Comparison of ENCODE assay signal across 14 cellular contexts in genomic region chr20:63790572-63791168, GRCh38. TPM values are rescaled to one million over a fixed set of nuclear protein-coding genes. Genes with fewer than 3 reads are reported as not detected.
DNase-seq lines count a peak whose midpoint lies in the region; ATAC-seq, FAIRE-seq and TF ChIP-seq lines count a peak whose summit lies in the region.
"Had no signal": no experiment of that assay in that cellular context is flagged by ENCODE, and none has a peak within 500 bp of the region (broad histone marks: within the 10 kb centered on the region; RNA-seq: fewer than 3 reads in every experiment).

No MANE protein-coding gene starts in this region.

- TF ChIP-seq CTCF in heart right ventricle (IDR thresholded peaks at IDR 0.05) (no peak), K562 (IDR thresholded peaks at IDR 0.05 in 2 of 3, conservative IDR thresholded peaks at IDR 0.05 in 1 of 3; ENCODE audit: insufficient read depth in 2 of 3, low read depth in 1 of 3, low read length in 3 of 3) (no peak), uterus (IDR thresholded peaks at IDR 0.05) (no peak), GM20000 (IDR thresholded peaks at IDR 0.05; ENCODE audit: extremely low read depth, missing control alignments) (no peak)

- H3K9me3 ChIP-seq in heart right ventricle: no peaks in the 10 kb centered on the region
- no peaks in the 10 kb centered on the region; the same call in 1 of the 2 replicates for H3K9me3 ChIP-seq in K562 (replicated peaks; ENCODE audit: control insufficient read depth, insufficient read depth, low read depth, low read length)
- no peaks in the 10 kb centered on the region for H3K9me3 ChIP-seq in uterus

- no peak for TF ChIP-seq EP300 in K562 (IDR thresholded peaks at IDR 0.05; ENCODE audit: low read length)

- H3K4me3 ChIP-seq in heart right ventricle: no peak overlapping the region
- no peak overlapping the region for H3K4me3 ChIP-seq in H7 (ENCODE audit: insufficient read depth, low read depth, low read length)
- no peak overlapping the region for H3K4me3 ChIP-seq in K562
- H3K4me3 ChIP-seq in uterus: no peak overlapping the region
- H3K4me3 ChIP-seq: GM12878, GM23248 had no signal

- H3K4me2 ChIP-seq in K562 (ENCODE audit: insufficient read depth, low read length): no peak overlapping the region

- in situ Hi-C loops in K562 (cut with MboI): no loop called here

- WGBS in heart right ventricle, 2 donors: 94 to 95% methylated on average over 37 of the region's 37 CpGs
- 66% methylated on average over 37 of the region's 37 CpGs for WGBS in K562 (ENCODE audit: insufficient coverage, low coverage, missing lambda C conversion rate)

- TF ChIP-seq POLR2A in K562 (conservative IDR thresholded peaks at IDR 0.05) (no peak), uterus (IDR thresholded peaks at IDR 0.05) (no peak)

- no peak for DNase-seq in heart right ventricle
- no peak for DNase-seq in Right ventricle myocardium superior
- DNase-seq in H7: peak; percentile 46
- DNase-seq in K562 (ENCODE audit: extremely low read depth in 1 of 4, low spot score in 3 of 4): no peak
- no peak for DNase-seq in uterus
- no peak for DNase-seq in GM20000 (ENCODE audit: low spot score)
- DNase-seq in activated CD4-positive, alpha-beta T cell treated with anti-CD3 and anti-CD28 coated beads for 1 hour: no peak
- DNase-seq: CD4-positive, alpha-beta memory T cell; DMS79; GM23248 had no signal

- H3K4me1 ChIP-seq in heart right ventricle: peaks cover 27 to 78% (median 63%) of the 10 kb centered on the region in 9 donors
- peaks cover 3 to 53% of the 10 kb centered on the region in 2 experiments; a peak in 3 of 5 replicates for H3K4me1 ChIP-seq in K562 (replicated peaks in 1 of 2; ENCODE audit: control insufficient read depth in 2 of 2, insufficient read depth in 2 of 2, low read length in 2 of 2)
- no peaks in the 10 kb centered on the region for H3K4me1 ChIP-seq in uterus

- CTCF ChIA-PET in K562 (lab: Yijun Ruan, JAX; ENCODE audit: low intra/inter-chr PET ratio): no interaction called here

- no peaks in the 10 kb centered on the region for H3K9me1 ChIP-seq in K562 (ENCODE audit: control insufficient read depth, insufficient read depth, low read length)

- TF ChIP-seq RAD21 in K562 (CRISPR knock-in tag; conservative IDR thresholded peaks at IDR 0.05 in 1 of 2, IDR thresholded peaks at IDR 0.05 in 1 of 2): no peak

- H2AFZ ChIP-seq in K562 (ENCODE audit: low read depth, low read length): no peak overlapping the region

- H3K27me3 ChIP-seq in heart right ventricle (peaks cover 0 to 3% (median 0%) of the 10 kb centered on the region in 7 donors), H7 (ENCODE audit: control insufficient read depth, insufficient read depth, low read length) (no peaks in the 10 kb centered on the region), K562 (ENCODE audit: control insufficient read depth in 2 of 2, insufficient read depth in 2 of 2, low read length in 2 of 2) (peaks cover 3 to 46% of the 10 kb centered on the region in 2 experiments; a peak in 3 of 5 replicates), uterus (no peaks in the 10 kb centered on the region)

- no peak for ATAC-seq in heart right ventricle
- no peak for ATAC-seq in Right ventricle myocardium superior (ENCODE audit: poor library complexity)
- no peak for ATAC-seq in K562
- ATAC-seq: GM12878 had no signal

- peaks cover 0 to 45% (median 21%) of the 10 kb centered on the region in 9 donors for H3K36me3 ChIP-seq in heart right ventricle
- peaks cover 6% of the 10 kb centered on the region for H3K36me3 ChIP-seq in H7 (replicated peaks; ENCODE audit: control insufficient read depth, insufficient read depth, low read length)
- no peaks in the 10 kb centered on the region for H3K36me3 ChIP-seq in K562 (ENCODE audit: control insufficient read depth, insufficient read depth, low read length)
- H3K36me3 ChIP-seq in uterus: no peaks in the 10 kb centered on the region

- no peaks in the 10 kb centered on the region for H3K79me2 ChIP-seq in K562 (ENCODE audit: control insufficient read depth, insufficient read depth, low read length)

- intact Hi-C loops in heart right ventricle (cut with DNase I): loop anchor here in 1 of 10 donors (5.0 kb wide), 1 partner anchor 37 kb away; no protein-coding TSS in a partner anchor
- intact Hi-C loops in Right ventricle myocardium superior (cut with DNase I): no loop called here
- intact Hi-C loops in K562 (cut with micrococcal nuclease): no loop called here
- intact Hi-C loops in uterus (cut with DNase I; ENCODE audit: low total_unique reads): no loop called here

- BruUV-seq in K562 (replicated peaks; lab: Mats Ljungman, UMichigan): no TSS peak

- H3K27ac ChIP-seq in heart right ventricle (peak overlapping the region in 7 of 10 donors; percentile 74 to 84 (median 78)), K562 (ENCODE audit: extremely low read depth, low read depth, low read length) (no peak overlapping the region), uterus (peak overlapping the region; percentile 70 to 71)
- H3K27ac ChIP-seq: C4-2B, GM23248 had no signal

- POLR2A ChIA-PET in K562 (lab: Yijun Ruan, JAX): interaction anchor here (1.0 kb wide), 1 partner anchor 11 kb away, joined by 3 read pairs; no protein-coding TSS in a partner anchor

- no peak for FAIRE-seq in K562 (lab: Jason Lieb, UNC)
- FAIRE-seq: A204.1, GM12878, GM18507 had no signal

- no peaks in the 10 kb centered on the region for H4K20me1 ChIP-seq in K562 (replicated peaks; ENCODE audit: control insufficient read depth, insufficient read depth, low read length)

- H3K9ac ChIP-seq in K562 (ENCODE audit: insufficient read depth in 1 of 2, low read depth in 2 of 2, low read length in 2 of 2): peak overlapping the region in 1 of 2 experiments; percentile 21; a peak in 1 of 4 replicates
- H3K9ac ChIP-seq: GM23248 had no signal

RNA-seq across cellular contexts. Expression of gene ZBTB46, which starts 40.4 kb away (rescaled TPM):
- total RNA-seq in heart right ventricle: 10 to 100 TPM; 10.2 to 25.4 (median 14.7) TPM
- polyA plus RNA-seq in heart right ventricle: 10 to 100 TPM in 1 of 2 donors, 1 to 10 TPM in 1; 5.6 to 10.3 TPM
- 13.5 TPM for total RNA-seq in Right ventricle myocardium superior
- 13.5 and 20.0 TPM in 2 replicates for total RNA-seq in H7 (2014; rRNA removed; shearing (Covaris generic))
- total RNA-seq in K562 (2011; cell fraction: chromatin; rRNA removed; ENCODE audit: low replicate concordance): 6.4 and 23.8 TPM in 2 replicates
- total RNA-seq in K562 (2011; cell fraction: nucleolus; rRNA removed): 8.2 and 11.0 TPM in 2 replicates
- total RNA-seq in K562 (2011; cell fraction: nucleoplasm; rRNA removed): 6.0 and 7.5 TPM in 2 replicates
- 2.2 and 2.6 TPM in 2 replicates for total RNA-seq in K562 (2014; rRNA removed)
- total RNA-seq in K562 (2014; rRNA removed; fragmentation: Illumina TruSeq; extraction: Trizol): 0.38 and 0.40 TPM in 2 replicates
- 2.3 TPM in 2 replicates for total RNA-seq in K562 (2015; rRNA removed; fragmentation: Illumina TruSeq; extraction: Trizol)
- 4.1 and 4.6 TPM in 2 replicates for total RNA-seq in K562 (2021)
- 1.1 and 1.7 TPM in 2 replicates for polyA plus RNA-seq in K562 (2011; rRNA removed)
- 1.7 and 3.0 TPM in 2 replicates for polyA plus RNA-seq in K562 (2011; cell fraction: cytosol; rRNA removed)
- polyA plus RNA-seq in K562 (2011; cell fraction: nucleus; rRNA removed): 4.8 and 8.1 TPM in 2 replicates
- 2.3 and 3.0 TPM in 2 replicates for polyA plus RNA-seq in K562 (2012)
- polyA plus RNA-seq in K562 (2014; fragmentation: Illumina TruSeq; extraction: Trizol): 0.39 and 1.1 TPM in 2 replicates
- polyA plus RNA-seq in K562 (2014; fragmentation: Nextera tagmentation; extraction: Ambion mirVana): under 1 TPM; 0.29 to 0.58 TPM
- 1.3 and 2.0 TPM in 2 replicates for polyA plus RNA-seq in K562 (2014; rRNA removed)
- polyA minus RNA-seq in K562 (2011; rRNA and poly(A)+ RNA removed): 13.0 and 13.5 TPM in 2 replicates
- polyA minus RNA-seq in K562 (2011; cell fraction: cytosol; rRNA and poly(A)+ RNA removed): 14.3 and 18.7 TPM in 2 replicates
- polyA minus RNA-seq in K562 (2011; cell fraction: nucleus; rRNA and poly(A)+ RNA removed): 4.2 and 5.1 TPM in 2 replicates
- total RNA-seq in uterus: 10 to 100 TPM in 3 of 4 donors, 1 to 10 TPM in 1; 5.0 to 62.8 (median 38.8) TPM

RNA-seq across cellular contexts. Expression of gene SLC2A4RG, which starts 51.1 kb away (rescaled TPM):
- total RNA-seq in heart right ventricle (10 to 100 TPM; 64.4 to 85.3 (median 76.8) TPM), Right ventricle myocardium superior (95.0 TPM), K562 (2014; rRNA removed) (62.7 and 92.2 TPM in 2 replicates), K562 (2014; rRNA removed; fragmentation: Illumina TruSeq; extraction: Trizol) (8.2 and 8.3 TPM in 2 replicates), K562 (2015; rRNA removed; fragmentation: Illumina TruSeq; extraction: Trizol) (26.5 and 28.3 TPM in 2 replicates), K562 (2021) (97.3 and 104 TPM in 2 replicates), uterus (100 to 1,000 TPM in 1 of 4 donors, 10 to 100 TPM in 3; 10.5 to 120 (median 41.0) TPM)
- polyA plus RNA-seq in heart right ventricle (100 to 1,000 TPM in 1 of 2 donors, 10 to 100 TPM in 1; 36.3 to 114 TPM), K562 (2011; rRNA removed) (29.5 and 48.0 TPM in 2 replicates), K562 (2014; fragmentation: Illumina TruSeq; extraction: Trizol) (10.3 and 24.9 TPM in 2 replicates), K562 (2014; fragmentation: Nextera tagmentation; extraction: Ambion mirVana) (1 to 10 TPM in 1 of 2 experiments, under 1 TPM in 1; 0.34 to 1.1 TPM), K562 (2014; rRNA removed) (62.6 and 84.4 TPM in 2 replicates)
- total RNA-seq in H7 (2014; rRNA removed; shearing (Covaris generic)): 38.3 and 62.2 TPM in 2 replicates
- total RNA-seq in K562 (2011; cell fraction: chromatin; rRNA removed; ENCODE audit: low replicate concordance): 22.0 and 60.9 TPM in 2 replicates
- 104 and 105 TPM in 2 replicates for total RNA-seq in K562 (2011; cell fraction: nucleolus; rRNA removed)
- 35.7 and 41.6 TPM in 2 replicates for total RNA-seq in K562 (2011; cell fraction: nucleoplasm; rRNA removed)
- 27.4 and 73.4 TPM in 2 replicates for polyA plus RNA-seq in K562 (2011; cell fraction: cytosol; rRNA removed)
- 238 and 316 TPM in 2 replicates for polyA plus RNA-seq in K562 (2011; cell fraction: nucleus; rRNA removed)
- polyA plus RNA-seq in K562 (2012): 65.5 and 70.1 TPM in 2 replicates
- 1.6 and 4.4 TPM in 2 replicates for polyA minus RNA-seq in K562 (2011; rRNA and poly(A)+ RNA removed)
- polyA minus RNA-seq in K562 (2011; cell fraction: cytosol; rRNA and poly(A)+ RNA removed): 14.8 and 20.6 TPM in 2 replicates
- polyA minus RNA-seq in K562 (2011; cell fraction: nucleus; rRNA and poly(A)+ RNA removed): 47.3 and 53.0 TPM in 2 replicates

RNA-seq across cellular contexts. Expression of gene LIME1, which starts 54.2 kb away (rescaled TPM):
- total RNA-seq in heart right ventricle (1 to 10 TPM in 9 of 10 donors, under 1 TPM in 1; 0.79 to 4.1 (median 2.7) TPM), Right ventricle myocardium superior (1.6 TPM), K562 (2014; rRNA removed) (9.5 and 12.7 TPM in 2 replicates), K562 (2014; rRNA removed; fragmentation: Illumina TruSeq; extraction: Trizol) (0.11 and 0.32 TPM in 2 replicates), K562 (2015; rRNA removed; fragmentation: Illumina TruSeq; extraction: Trizol) (2.7 and 2.8 TPM in 2 replicates), K562 (2021) (9.3 and 10.2 TPM in 2 replicates), uterus (10 to 100 TPM in 1 of 4 donors, 1 to 10 TPM in 3; 2.6 to 10.5 (median 8.4) TPM)
- polyA plus RNA-seq in heart right ventricle (10 to 100 TPM in 1 of 2 donors, 1 to 10 TPM in 1; 4.9 to 15.7 TPM), K562 (2011; rRNA removed) (1.5 and 3.9 TPM in 2 replicates), K562 (2014; fragmentation: Illumina TruSeq; extraction: Trizol) (0.83 and 2.3 TPM in 2 replicates), K562 (2014; fragmentation: Nextera tagmentation; extraction: Ambion mirVana) (not detected), K562 (2014; rRNA removed) (17.1 and 20.2 TPM in 2 replicates)
- 7.7 and 10.5 TPM in 2 replicates for total RNA-seq in H7 (2014; rRNA removed; shearing (Covaris generic))
- 6.7 and 27.9 TPM in 2 replicates for total RNA-seq in K562 (2011; cell fraction: chromatin; rRNA removed; ENCODE audit: low replicate concordance)
- 29.6 and 36.2 TPM in 2 replicates for total RNA-seq in K562 (2011; cell fraction: nucleolus; rRNA removed)
- total RNA-seq in K562 (2011; cell fraction: nucleoplasm; rRNA removed): 12.0 and 12.1 TPM in 2 replicates
- 4.5 and 15.8 TPM in 2 replicates for polyA plus RNA-seq in K562 (2011; cell fraction: cytosol; rRNA removed)
- polyA plus RNA-seq in K562 (2011; cell fraction: nucleus; rRNA removed): 37.1 and 90.0 TPM in 2 replicates
- 5.5 and 10.7 TPM in 2 replicates for polyA plus RNA-seq in K562 (2012)
- 0.06 and 0.25 TPM in 2 replicates for polyA minus RNA-seq in K562 (2011; rRNA and poly(A)+ RNA removed)
- 1.2 and 1.5 TPM in 2 replicates for polyA minus RNA-seq in K562 (2011; cell fraction: cytosol; rRNA and poly(A)+ RNA removed)
- 4.7 and 7.7 TPM in 2 replicates for polyA minus RNA-seq in K562 (2011; cell fraction: nucleus; rRNA and poly(A)+ RNA removed)
